Comparison of ENCODE assay signal across 27 cellular contexts in the genomic region with DNA sequence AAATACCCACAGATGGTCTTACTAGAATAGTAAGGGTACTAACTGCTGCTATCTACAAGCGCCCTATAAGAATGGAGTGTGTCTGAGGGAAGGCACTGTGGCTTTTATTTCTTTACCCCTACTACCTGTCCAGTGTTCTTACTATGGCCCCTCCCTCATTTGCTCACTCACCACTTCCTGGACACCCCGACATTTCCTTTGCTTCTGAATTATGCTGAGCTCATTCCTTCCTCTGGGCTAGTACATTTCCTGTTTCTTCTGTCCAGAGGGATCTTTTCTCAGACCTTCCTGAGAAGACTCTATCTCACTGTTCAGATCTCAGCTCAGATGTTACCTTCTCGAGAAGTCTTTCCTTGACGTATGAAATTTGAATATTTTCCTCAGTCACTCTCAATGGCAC.
"Had no signal": no experiment of that assay in that cellular context is flagged by ENCODE, and none has a peak within 500 bp of the region (broad histone marks: within the 10 kb centered on the region; RNA-seq: fewer than 3 reads in every experiment).

No MANE protein-coding gene starts in this region.

- ATAC-seq: activated T-cell treated with anti-CD3 and anti-CD28 coated beads, Interleukin-2, amount 50 U/mL, for 4 hours; activated T-helper 17 cell treated with anti-CD3 and anti-CD28 coated beads, Interleukin-2, amount 50 U/mL, for 72 hours; effector memory CD8-positive, alpha-beta T cell; naive thymus-derived CD4-positive, alpha-beta T cell had no signal

- H3K4me3 ChIP-seq: colonic mucosa, dorsolateral prefrontal cortex, esophagus muscularis mucosa, gastrocnemius medialis, ovary, right lobe of liver, stomach, thyroid gland, upper lobe of left lung had no signal

- FAIRE-seq: TTC549 had no signal

- H3K27ac ChIP-seq: brain microvascular endothelial cell, colonic mucosa, dorsolateral prefrontal cortex, esophagus muscularis mucosa, gastrocnemius medialis, right lobe of liver, stomach, thyroid gland, upper lobe of left lung had no signal

- DNase-seq: activated CD4-positive, alpha-beta memory T cell treated with anti-CD3 and anti-CD28 coated beads, Interleukin-2, amount 10 ng/mL, durations not matched to agents 7 days and 5 days; activated CD4-positive, alpha-beta T cell treated with anti-CD3 and anti-CD28 coated beads, Interleukin-2, amount 10 ng/mL, durations not matched to agents 7 days and 5 days; activated CD4-positive, CD25-positive, alpha-beta regulatory T cell treated with anti-CD3 and anti-CD28 coated beads, Interleukin-2, amount 50 U/mL, for 72 hours; activated gamma-delta T cell treated with Interleukin-2 at 50 U/mL for 16 hours; activated naive CD4-positive, alpha-beta T cell treated with anti-CD3 and anti-CD28 coated beads, Interleukin-2, amount 50 U/mL, for 16 hours; activated T-cell treated with anti-CD3 and anti-CD28 coated beads, Interleukin-2, amount 50 U/mL, for 4 hours; amniotic stem cell; brain microvascular endothelial cell; colonic mucosa; dorsolateral prefrontal cortex; effector memory CD8-positive, alpha-beta T cell; gastrocnemius medialis; glutamatergic neuron; islet precursor cell; midbrain; naive thymus-derived CD4-positive, alpha-beta T cell; ovary; right lobe of liver; stimulated activated CD4-positive, alpha-beta T cell treated with anti-CD3 and anti-CD28 coated beads, Interleukin-2, amount 100 ng/mL, for 48 hours; stomach; SW 1271; T-helper 9 cell; thyroid gland; upper lobe of left lung had no signal

- H3K36me3 ChIP-seq: brain microvascular endothelial cell, colonic mucosa, esophagus muscularis mucosa, gastrocnemius medialis, ovary, right lobe of liver, stomach, thyroid gland, upper lobe of left lung had no signal

- H3K27me3 ChIP-seq: brain microvascular endothelial cell, colonic mucosa, esophagus muscularis mucosa, gastrocnemius medialis, ovary, right lobe of liver, stomach, thyroid gland, upper lobe of left lung had no signal

- H3K9me3 ChIP-seq: colonic mucosa, esophagus muscularis mucosa, gastrocnemius medialis, ovary, right lobe of liver, stomach, thyroid gland, upper lobe of left lung had no signal

- H3K4me1 ChIP-seq: colonic mucosa, esophagus muscularis mucosa, right lobe of liver, stomach, thyroid gland, upper lobe of left lung had no signal
